ENCODE assay signal across 1 cellular context in genomic region chr20:37573626-37574198, GRCh38.
TF ChIP-seq lines count a peak whose summit lies in the region.

No MANE protein-coding gene starts in this region.

TF ChIP-seq in HepG2, 621 proteins besides CTCF, POLR2A, EP300 and RAD21:
- TF ChIP-seq CBX5 (CRISPR knock-in tag; IDR thresholded peaks at IDR 0.05; ENCODE audit: borderline replicate concordance) (no peak), ZBTB21 (CRISPR knock-in tag; IDR thresholded peaks at IDR 0.05) (no peak), KAT2B (IDR thresholded peaks at IDR 0.05; ENCODE audit: borderline replicate concordance, low read depth, low read length) (no peak), ZNF878 (CRISPR knock-in tag; IDR thresholded peaks at IDR 0.05) (no peak), ZSCAN22 (CRISPR knock-in tag; IDR thresholded peaks at IDR 0.05) (no peak), ZNF333 (CRISPR knock-in tag; IDR thresholded peaks at IDR 0.05; ENCODE audit: borderline replicate concordance) (no peak), CREB1 (IDR thresholded peaks at IDR 0.05) (no peak), CREB1 (CRISPR knock-in tag; IDR thresholded peaks at IDR 0.05) (no peak), CHD2 (IDR thresholded peaks at IDR 0.05; ENCODE audit: low read depth, low read length) (no peak), MED1 (CRISPR knock-in tag; IDR thresholded peaks at IDR 0.05) (no peak), JUNB (CRISPR knock-in tag; IDR thresholded peaks at IDR 0.05; ENCODE audit: borderline replicate concordance) (peak; percentile 31; the same call in 1 of the 2 replicates), ZNF720 (CRISPR knock-in tag; IDR thresholded peaks at IDR 0.05) (no peak), NCOA1 (CRISPR knock-in tag; IDR thresholded peaks at IDR 0.05) (no peak), ZNF160 (CRISPR knock-in tag; IDR thresholded peaks at IDR 0.05) (no peak), MNT (IDR thresholded peaks at IDR 0.05) (peak; percentile 77), ZSCAN31 (CRISPR knock-in tag; IDR thresholded peaks at IDR 0.05; ENCODE audit: low read depth) (no peak), MTA1 (CRISPR knock-in tag; IDR thresholded peaks at IDR 0.05; ENCODE audit: borderline replicate concordance) (0 out of 2 replicates have a peak, but pooled peaks have one; percentile 17), NR2F2 (IDR thresholded peaks at IDR 0.05; ENCODE audit: borderline replicate concordance, low read depth) (no peak), MAFK (conservative IDR thresholded peaks at IDR 0.05 in 1 of 2, IDR thresholded peaks at IDR 0.05 in 1 of 2; ENCODE audit: low read length in 2 of 2) (no peak), PRMT3 (CRISPR knock-in tag; IDR thresholded peaks at IDR 0.05; ENCODE audit: borderline replicate concordance, low read depth) (no peak)
